ENCODE assay signal across 8 cellular contexts in genomic region chr1:182301467-182302198, GRCh38.
DNase-seq lines count a peak whose midpoint lies in the region; ATAC-seq, FAIRE-seq and TF ChIP-seq lines count a peak whose summit lies in the region.

No MANE protein-coding gene starts in this region.

- peaks cover 7 to 27% of the 10 kb centered on the region in 2 donors for H3K4me1 ChIP-seq in gastrocnemius medialis

- no peaks in the 10 kb centered on the region for H3K27me3 ChIP-seq in gastrocnemius medialis

- peaks cover 30% of the 10 kb centered on the region for H3K4me1 Mint-ChIP-seq in T-helper 2 cell treated with Interferon-gamma antibody and Interleukin-4, amounts not matched to agents 5 μg/mL and 100 μg/mL, for 36 hours (ENCODE audit: low read depth)

- no peaks in the 10 kb centered on the region for H3K36me3 Mint-ChIP-seq in T-helper 2 cell treated with Interferon-gamma antibody and Interleukin-4, amounts not matched to agents 5 μg/mL and 100 μg/mL, for 36 hours (ENCODE audit: low read depth)

- H3K4me3 Mint-ChIP-seq in T-helper 2 cell treated with Interferon-gamma antibody and Interleukin-4, amounts not matched to agents 5 μg/mL and 100 μg/mL, for 36 hours: no peak overlapping the region

- no peak for FAIRE-seq in HTR-8/SVneo (lab: Jason Lieb, UNC)

- H3K9me3 Mint-ChIP-seq in T-helper 2 cell treated with Interferon-gamma antibody and Interleukin-4, amounts not matched to agents 5 μg/mL and 100 μg/mL, for 36 hours: no peaks in the 10 kb centered on the region

- no peaks in the 10 kb centered on the region for H3K27me3 Mint-ChIP-seq in T-helper 2 cell treated with Interferon-gamma antibody and Interleukin-4, amounts not matched to agents 5 μg/mL and 100 μg/mL, for 36 hours (ENCODE audit: low read depth)

- H3K36me3 ChIP-seq in gastrocnemius medialis: no peaks in the 10 kb centered on the region

- no peak overlapping the region for H3K27ac Mint-ChIP-seq in T-helper 2 cell treated with Interferon-gamma antibody and Interleukin-4, amounts not matched to agents 5 μg/mL and 100 μg/mL, for 36 hours

- peak; percentile 19 to 22 for DNase-seq in stimulated activated CD4-positive, alpha-beta T cell treated with anti-CD3 and anti-CD28 coated beads, Interleukin-15, amount 100 ng/mL, for 48 hours (ENCODE audit: low read depth in 2 of 2)
- DNase-seq in stimulated activated CD4-positive, alpha-beta T cell treated with anti-CD3 and anti-CD28 coated beads, Interleukin-2, amount 100 ng/mL, for 24 hours: no peak
- peak; percentile 17 for DNase-seq in T-helper 2 cell treated with Interferon-gamma antibody and Interleukin-4, amounts not matched to agents 5 μg/mL and 100 μg/mL, for 36 hours (ENCODE audit: low spot score)
- DNase-seq in foreskin fibroblast (peak; percentile 60 to 79), gastrocnemius medialis (peak in 1 of 2 donors; percentile 38), HTR-8/SVneo (ENCODE audit: insufficient read length, low spot score) (no peak), NCI-H2081 treated with DMSO at 0.1 percent for 48 hours (lab: John Stamatoyannopoulos, UW) (no peak)

- no peaks in the 10 kb centered on the region for H3K9me3 ChIP-seq in gastrocnemius medialis

- TF ChIP-seq CTCF in foreskin fibroblast (IDR thresholded peaks at IDR 0.05; ENCODE audit: low read depth, low read length) (no peak), gastrocnemius medialis (IDR thresholded peaks at IDR 0.05 in 4 of 5, conservative IDR thresholded peaks at IDR 0.05 in 1 of 5) (no peak)

- no peak for TF ChIP-seq POLR2A in gastrocnemius medialis (IDR thresholded peaks at IDR 0.05)

- H3K4me3 ChIP-seq in foreskin fibroblast (ENCODE audit: low read depth in 1 of 2, low read length in 2 of 2) (no peak overlapping the region), gastrocnemius medialis (no peak overlapping the region)

- intact Hi-C loops in gastrocnemius medialis (cut with DNase I; ENCODE audit: low total_unique reads): loop anchor here (2.0 kb wide), 1 partner anchor 93 kb away; no protein-coding TSS in a partner anchor

- in situ Hi-C loops in gastrocnemius medialis (cut with MboI; ENCODE audit: low sequenced_read_pairs in 4 of 4): no loop called here

- peak in 1 of 2 donors; percentile 65 for ATAC-seq in gastrocnemius medialis
- no peak for ATAC-seq in HG03175 (IDR thresholded peaks at IDR 0.05; ENCODE audit: unreplicated experiment)

- peak overlapping the region; percentile 18 to 38 (median 28) for H3K27ac ChIP-seq in gastrocnemius medialis

Comparison
In these comparisons a context has a peak if more than half of its experiments do, and no peak if none do; other contexts are left out.
1. DNase-seq: peak in stimulated activated CD4-positive, alpha-beta T cell treated with anti-CD3 and anti-CD28 coated beads, Interleukin-15, amount 100 ng/mL, for 48 hours (2 of 2), T-helper 2 cell treated with Interferon-gamma antibody and Interleukin-4, amounts not matched to agents 5 μg/mL and 100 μg/mL, for 36 hours (single experiment) and foreskin fibroblast (2 of 2); none in stimulated activated CD4-positive, alpha-beta T cell treated with anti-CD3 and anti-CD28 coated beads, Interleukin-2, amount 100 ng/mL, for 24 hours (0 of 2), HTR-8/SVneo (single experiment) and NCI-H2081 treated with DMSO at 0.1 percent for 48 hours (single experiment).